Comparison of ENCODE assay signal across 8 cellular contexts in genomic region chr7:150329331-150330106, GRCh38. TPM values are rescaled to one million over a fixed set of nuclear protein-coding genes. Genes with fewer than 3 reads are reported as not detected.
DNase-seq lines count a peak whose midpoint lies in the region; ATAC-seq and TF ChIP-seq lines count a peak whose summit lies in the region.
"Had no signal": no experiment of that assay in that cellular context is flagged by ENCODE, and none has a peak within 500 bp of the region (broad histone marks: within the 10 kb centered on the region; RNA-seq: fewer than 3 reads in every experiment).

No MANE protein-coding gene starts in this region.

- no peaks in the 10 kb centered on the region for H4K20me1 ChIP-seq in GM23338 (replicated peaks; ENCODE audit: insufficient read depth)

- no peak overlapping the region for H2AFZ ChIP-seq in GM23338

- peaks cover 45% of the 10 kb centered on the region for H3K4me1 Mint-ChIP-seq in GM23338

- H3F3A ChIP-seq in GM23338 (replicated peaks; ENCODE audit: low read depth) = peaks cover 22% of the 10 kb centered on the region

- H3K9me3 Mint-ChIP-seq in GM23338 = no peaks in the 10 kb centered on the region; the same call in 2 of the 3 replicates
- H3K9me3 Mint-ChIP-seq: activated T-cell treated with anti-CD3 and anti-CD28 coated beads, Interleukin-2, amount 50 U/mL, for 4 hours had no signal

- H3K27ac ChIP-seq in GM23338 (ENCODE audit: low read depth) = peak overlapping the region; percentile 95
- H3K27ac ChIP-seq: ascending aorta had no signal

- peak overlapping the region; percentile 28; the same call in 1 of the 2 replicates for H3K4me3 ChIP-seq in GM23338
- H3K4me3 ChIP-seq: ascending aorta had no signal

- H3K4me2 ChIP-seq in GM23338 = peak overlapping the region; percentile 58; the same call in 1 of the 2 replicates

- peaks cover 44% of the 10 kb centered on the region for H3K79me2 ChIP-seq in GM23338 (replicated peaks; ENCODE audit: insufficient read depth)

- H3K27me3 Mint-ChIP-seq in GM23338 (ENCODE audit: insufficient read depth, low read depth, poor library complexity) = peaks cover 18% of the 10 kb centered on the region

- 0 out of 4 replicates have a peak, but pooled peaks of 1 of the 2 experiments have one; percentile 5 for TF ChIP-seq CTCF in GM23338 (conservative IDR thresholded peaks at IDR 0.05; ENCODE audit: low read depth in 2 of 2)

- H3K36me3 Mint-ChIP-seq in GM23338 (ENCODE audit: low read depth) = peaks cover 58% of the 10 kb centered on the region

- no peaks in the 10 kb centered on the region for H3K27me3 ChIP-seq in GM23338 (ENCODE audit: insufficient read depth)
- H3K27me3 ChIP-seq: ascending aorta had no signal

- peak overlapping the region; percentile 11; the same call in 1 of the 3 replicates for H3K4me3 Mint-ChIP-seq in GM23338
- H3K4me3 Mint-ChIP-seq: activated T-cell treated with anti-CD3 and anti-CD28 coated beads, Interleukin-2, amount 50 U/mL, for 4 hours had no signal

- ATAC-seq in GM23338 (peak; percentile 97), HG03175 (IDR thresholded peaks at IDR 0.05; ENCODE audit: unreplicated experiment) (no peak), GM18873 (IDR thresholded peaks at IDR 0.05; ENCODE audit: low FRiP score, unreplicated experiment) (no peak)
- ATAC-seq: activated T-cell treated with anti-CD3 and anti-CD28 coated beads, Interleukin-2, amount 50 U/mL, for 4 hours had no signal

- H3K27ac Mint-ChIP-seq in GM23338 = peak overlapping the region; percentile 93

- peaks cover 32% of the 10 kb centered on the region for H3K36me3 ChIP-seq in GM23338 (ENCODE audit: insufficient read depth)
- H3K36me3 ChIP-seq: ascending aorta had no signal

- DNase-seq in GM23338 (ENCODE audit: low spot score) (peak; percentile 93), iPS-NIHi7 (ENCODE audit: extremely low spot score) (peak; percentile 76)
- DNase-seq: activated T-cell treated with anti-CD3 and anti-CD28 coated beads, Interleukin-2, amount 50 U/mL, for 4 hours; DMS79; NCI-H510A treated with DMSO at 0.1 percent for 48 hours had no signal

- H3K4me1 ChIP-seq in GM23338 (ENCODE audit: insufficient read depth) = peaks cover 35% of the 10 kb centered on the region
- H3K4me1 ChIP-seq: ascending aorta had no signal

- H3K9me2 ChIP-seq in GM23338 (ENCODE audit: insufficient read depth) = no peaks in the 10 kb centered on the region

TF ChIP-seq in GM23338, 12 proteins besides CTCF, POLR2A, EP300 and RAD21:
- TF ChIP-seq ZNF331 (CRISPR knock-in tag; IDR thresholded peaks at IDR 0.05; ENCODE audit: low read depth) (no peak), ZNF462 (CRISPR knock-in tag; IDR thresholded peaks at IDR 0.05) (peak; percentile 89), CREB1 (CRISPR knock-in tag; IDR thresholded peaks at IDR 0.05; ENCODE audit: low read depth) (no peak)

RNA-seq across cellular contexts. Expression of gene ACTR3C, which starts 6.2 kb away (rescaled TPM):
- 1.5 and 5.8 TPM in 2 replicates for total RNA-seq in GM23338 (2014; rRNA removed; shearing (Covaris generic))
- 1.8 and 3.5 TPM in 2 replicates for polyA plus RNA-seq in GM23338 (2016; fragmentation: Nextera tagmentation; extraction: Ambion mirVana)

RNA-seq across cellular contexts. Expression of gene LRRC61, which starts 6.4 kb away (rescaled TPM):
- total RNA-seq in GM23338 (2014; rRNA removed; shearing (Covaris generic)) = 67.6 and 75.2 TPM in 2 replicates
- 29.7 and 34.7 TPM in 2 replicates for polyA plus RNA-seq in GM23338 (2016; fragmentation: Nextera tagmentation; extraction: Ambion mirVana)

RNA-seq across cellular contexts. Expression of gene RARRES2, which starts 11.9 kb away (rescaled TPM):
- 164 and 169 TPM in 2 replicates for total RNA-seq in GM23338 (2014; rRNA removed; shearing (Covaris generic))
- 314 and 317 TPM in 2 replicates for polyA plus RNA-seq in GM23338 (2016; fragmentation: Nextera tagmentation; extraction: Ambion mirVana)

RNA-seq across cellular contexts. Expression of gene REPIN1, which starts 39.1 kb away (rescaled TPM):
- total RNA-seq in GM23338 (2014; rRNA removed; shearing (Covaris generic)) = 143 and 156 TPM in 2 replicates
- 29.2 and 29.8 TPM in 2 replicates for polyA plus RNA-seq in GM23338 (2016; fragmentation: Nextera tagmentation; extraction: Ambion mirVana)

RNA-seq across cellular contexts. Expression of gene ZNF775, which starts 49.6 kb away (rescaled TPM):
- 35.2 and 38.2 TPM in 2 replicates for total RNA-seq in GM23338 (2014; rRNA removed; shearing (Covaris generic))
- polyA plus RNA-seq in GM23338 (2016; fragmentation: Nextera tagmentation; extraction: Ambion mirVana) = 4.5 and 6.7 TPM in 2 replicates
